In the genomic region with DNA sequence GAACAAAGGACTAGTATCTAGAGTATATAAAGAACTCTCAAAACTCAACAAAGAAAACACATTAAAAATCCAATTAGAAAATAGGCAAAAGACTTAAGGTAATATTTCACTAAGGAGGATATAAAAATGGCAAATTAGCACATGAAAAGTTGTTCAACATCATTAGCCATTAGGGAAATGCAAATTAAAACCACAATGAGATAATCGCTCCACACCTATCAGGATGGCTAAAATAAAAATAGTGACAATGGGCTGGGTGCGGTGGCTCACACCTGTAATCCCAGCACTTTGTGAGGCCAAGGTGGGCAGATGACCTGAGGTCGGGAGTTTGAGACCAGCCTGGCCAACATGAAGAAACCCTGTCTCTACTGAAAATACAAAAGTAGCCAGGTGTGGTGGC, we compare ENCODE assay signal across 2 cellular contexts. TPM values are rescaled to one million over a fixed set of nuclear protein-coding genes. Genes with fewer than 3 reads are reported as not detected.
"Had no signal": no experiment of that assay in that cellular context is flagged by ENCODE, and none has a peak within 500 bp of the region (broad histone marks: within the 10 kb centered on the region; RNA-seq: fewer than 3 reads in every experiment).

No MANE protein-coding gene starts in this region.

RNA-seq across cellular contexts. Expression of gene HLA-DMB, which starts 59.9 kb away (rescaled TPM):
- total RNA-seq: cardiac muscle cell, chondrocyte had no signal
- polyA plus RNA-seq: cardiac muscle cell had no signal
